ENCODE assay signal across 8 cellular contexts in the genomic region with DNA sequence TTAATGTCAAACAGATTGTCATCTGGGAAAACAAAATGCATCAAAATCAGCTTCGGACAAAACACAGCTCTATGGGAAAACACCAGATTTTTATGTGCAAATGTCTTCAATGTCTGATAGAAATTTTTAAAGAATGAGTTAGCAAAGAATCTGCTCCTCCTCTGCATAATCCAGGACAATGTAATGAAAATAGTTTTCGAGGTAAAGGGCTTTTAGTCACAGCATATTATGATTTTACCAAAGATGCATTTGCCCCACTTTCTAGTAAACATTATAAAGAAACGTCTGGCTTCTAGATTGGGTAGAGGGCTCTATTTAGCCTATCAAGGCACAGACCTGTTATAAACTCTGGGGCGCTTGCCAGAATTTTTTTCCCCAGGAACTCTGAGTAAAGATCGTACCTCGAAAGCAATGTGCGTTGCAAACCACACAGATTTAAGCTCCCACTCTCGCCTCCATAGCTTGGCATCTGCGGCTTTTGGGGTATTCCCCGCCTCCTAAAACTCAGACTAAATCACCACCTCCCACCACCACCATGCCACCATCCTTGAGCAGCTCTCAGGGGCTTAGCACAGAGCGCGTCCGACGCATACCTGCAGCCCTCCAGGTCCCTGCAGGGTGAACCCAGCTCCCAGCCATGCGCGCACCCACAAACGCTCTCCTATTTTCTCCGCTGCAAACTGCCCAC. TPM values are rescaled to one million over a fixed set of nuclear protein-coding genes. Genes with fewer than 3 reads are reported as not detected.
DNase-seq lines count a peak whose midpoint lies in the region; ATAC-seq and TF ChIP-seq lines count a peak whose summit lies in the region.

No MANE protein-coding gene starts in this region.

- ATAC-seq in GM21390 (IDR thresholded peaks at IDR 0.05; ENCODE audit: unreplicated experiment) (peak; percentile 5), HG03469 (IDR thresholded peaks at IDR 0.05; ENCODE audit: unreplicated experiment) (no peak), HG03159 (IDR thresholded peaks at IDR 0.05; ENCODE audit: unreplicated experiment) (no peak)

- no peaks in the 10 kb centered on the region for H3K9me3 ChIP-seq in right atrium auricular region

- TF ChIP-seq POLR2A in erythroblast (IDR thresholded peaks at IDR 0.05; ENCODE audit: low read length): no peak

- TF ChIP-seq CTCF in right atrium auricular region (IDR thresholded peaks at IDR 0.05): no peak

- H3K4me1 ChIP-seq in right atrium auricular region: peaks cover 0 to 13% of the 10 kb centered on the region in 2 donors

- DNase-seq in NCI-H2171 treated with DMSO at 0.1 percent for 48 hours (lab: John Stamatoyannopoulos, UW) (peak; percentile 68), right atrium auricular region (ENCODE audit: low spot score) (no peak), skeletal muscle cell (ENCODE audit: low read depth) (no peak), erythroblast (lab: John Stamatoyannopoulos, UW) (no peak)
- DNase-seq in activated naive CD4-positive, alpha-beta T cell (lab: John Stamatoyannopoulos, UW): peak in 3 of 4 experiments; percentile 20 to 31 (median 22)

- H3K4me3 ChIP-seq in right atrium auricular region (peak overlapping the region; percentile 39 to 59), skeletal muscle cell (ENCODE audit: low read depth, low read length) (peak overlapping the region; percentile 58)

- no peak overlapping the region for H3K27ac ChIP-seq in right atrium auricular region

- H3K36me3 ChIP-seq in right atrium auricular region: no peaks in the 10 kb centered on the region

- H3K27me3 ChIP-seq in right atrium auricular region: no peaks in the 10 kb centered on the region

RNA-seq across cellular contexts. Expression of a gene that starts 0.9 kb away (rescaled TPM):
- total RNA-seq in right atrium auricular region: 1 to 10 TPM in 1 of 2 donors, under 1 TPM in 1; 0.67 to 1.1 TPM

Comparison
In these comparisons a context has a peak if more than half of its experiments do, and no peak if none do; other contexts are left out.
1. DNase-seq: peak in NCI-H2171 treated with DMSO at 0.1 percent for 48 hours (single experiment) and activated naive CD4-positive, alpha-beta T cell (3 of 4); none in right atrium auricular region (single experiment), skeletal muscle cell (single experiment) and erythroblast (0 of 2).